Comparison of ENCODE assay signal across 14 cellular contexts in genomic region chr15:89136084-89136806, GRCh38. TPM values are rescaled to one million over a fixed set of nuclear protein-coding genes. Genes with fewer than 3 reads are reported as not detected.
DNase-seq lines count a peak whose midpoint lies in the region; ATAC-seq and TF ChIP-seq lines count a peak whose summit lies in the region.
"Had no signal": no experiment of that assay in that cellular context is flagged by ENCODE, and none has a peak within 500 bp of the region (broad histone marks: within the 10 kb centered on the region; RNA-seq: fewer than 3 reads in every experiment).

No MANE protein-coding gene starts in this region.

- no peaks in the 10 kb centered on the region for H3K9me3 ChIP-seq in T-helper 17 cell (ENCODE audit: control insufficient read depth, low read length, poor library complexity, severe bottlenecking)
- H3K9me3 ChIP-seq in lung (ENCODE audit: control insufficient read depth in 2 of 2, insufficient read depth in 1 of 2, low read length in 1 of 2): no peaks in the 10 kb centered on the region

- H3K4me1 Mint-ChIP-seq in T-helper 17 cell: peaks cover 31% of the 10 kb centered on the region

- peak overlapping the region; percentile 1 for H3K4me3 ChIP-seq in coronary artery
- no peak overlapping the region for H3K4me3 ChIP-seq in lung

- no peaks in the 10 kb centered on the region for H3K27me3 Mint-ChIP-seq in T-helper 17 cell
- H3K27me3 Mint-ChIP-seq: activated CD4-positive, alpha-beta T cell treated with anti-CD3 and anti-CD28 coated beads, Interleukin-2, amount 10 ng/mL, durations not matched to agents 7 days and 5 days; naive B cell had no signal

- WGBS in lung, 2 donors: 82 to 91% methylated on average over 12 of the region's 12 CpGs

- H3K36me3 ChIP-seq in lung (ENCODE audit: control insufficient read depth in 2 of 2, insufficient read depth in 2 of 2, low read length in 2 of 2): peaks cover 3 to 8% of the 10 kb centered on the region in 2 donors

- no peak overlapping the region for H3K4me3 Mint-ChIP-seq in T-helper 17 cell
- H3K4me3 Mint-ChIP-seq: activated CD4-positive, alpha-beta T cell treated with anti-CD3 and anti-CD28 coated beads, Interleukin-2, amount 10 ng/mL, durations not matched to agents 7 days and 5 days; naive B cell; T-helper 2 cell treated with Interferon-gamma antibody and Interleukin-4, amounts not matched to agents 5 μg/mL and 100 μg/mL, for 36 hours had no signal

- H3K4me1 ChIP-seq in lung (ENCODE audit: control insufficient read depth in 2 of 2, insufficient read depth in 2 of 2, low read length in 2 of 2): peaks cover 18 to 32% of the 10 kb centered on the region in 2 donors

- ATAC-seq in T-helper 17 cell: no peak
- no peak for ATAC-seq in lung (ENCODE audit: insufficient read depth, low FRiP score)
- no peak for ATAC-seq in HG03039 (IDR thresholded peaks at IDR 0.05; ENCODE audit: unreplicated experiment)
- ATAC-seq in GM19035 (IDR thresholded peaks at IDR 0.05; ENCODE audit: unreplicated experiment): no peak

- no peaks in the 10 kb centered on the region for H3K27me3 ChIP-seq in lung (ENCODE audit: control insufficient read depth, insufficient read depth)

- DNase-seq in T-helper 17 cell: no peak
- no peak for DNase-seq in coronary artery (ENCODE audit: low spot score)
- no peak for DNase-seq in lung (ENCODE audit: low spot score)
- peak in 1 of 49 donors; percentile 47 for DNase-seq in substantia nigra (lab: John Stamatoyannopoulos, UW)
- DNase-seq in effector CD8-positive, alpha-beta T cell (lab: John Stamatoyannopoulos, UW): no peak
- DNase-seq in MV-4-11 (lab: John Stamatoyannopoulos, UW): no peak
- DNase-seq: naive B cell, NCI-H146, NCI-H526 treated with DMSO at 0.1 percent for 48 hours, RPMI8226 had no signal

- peaks cover 9% of the 10 kb centered on the region for H3K36me3 Mint-ChIP-seq in T-helper 17 cell (ENCODE audit: low read depth)

- peak overlapping the region; percentile 69 for H3K27ac Mint-ChIP-seq in T-helper 17 cell
- H3K27ac Mint-ChIP-seq: activated CD4-positive, alpha-beta T cell treated with anti-CD3 and anti-CD28 coated beads, Interleukin-2, amount 10 ng/mL, durations not matched to agents 7 days and 5 days; T-helper 2 cell treated with Interferon-gamma antibody and Interleukin-4, amounts not matched to agents 5 μg/mL and 100 μg/mL, for 36 hours had no signal

- peak overlapping the region; percentile 80 to 91 for H3K27ac ChIP-seq in coronary artery
- H3K27ac ChIP-seq in lung (ENCODE audit: low read depth in 1 of 2, low read length in 1 of 2): peak overlapping the region; percentile 48 to 89
- H3K27ac ChIP-seq in substantia nigra (ENCODE audit: low read depth, low read length, poor library complexity, severe bottlenecking): peak overlapping the region; percentile 19

- TF ChIP-seq CTCF in coronary artery (IDR thresholded peaks at IDR 0.05): no peak
- no peak for TF ChIP-seq CTCF in lung (IDR thresholded peaks at IDR 0.05; ENCODE audit: control extremely low read depth, extremely low read depth)

RNA-seq across cellular contexts. Expression of gene ABHD2, which starts 48.0 kb away (rescaled TPM):
- total RNA-seq in T-helper 17 cell (10 to 100 TPM; 55.6 to 58.2 TPM), lung (100 to 1,000 TPM in 1 of 2 donors, 10 to 100 TPM in 1; 77.2 to 200 TPM)
- polyA plus RNA-seq in lung: 10 to 100 TPM; 11.7 to 41.5 TPM

Comparison
In these comparisons a context has a peak if more than half of its experiments do, and no peak if none do; other contexts are left out.
1. H3K27ac ChIP-seq: peak in every context shown above with its lines; median percentile 86 in coronary artery; 68 in lung; 19 in substantia nigra.